ENCODE assay signal across 22 cellular contexts in the genomic region with DNA sequence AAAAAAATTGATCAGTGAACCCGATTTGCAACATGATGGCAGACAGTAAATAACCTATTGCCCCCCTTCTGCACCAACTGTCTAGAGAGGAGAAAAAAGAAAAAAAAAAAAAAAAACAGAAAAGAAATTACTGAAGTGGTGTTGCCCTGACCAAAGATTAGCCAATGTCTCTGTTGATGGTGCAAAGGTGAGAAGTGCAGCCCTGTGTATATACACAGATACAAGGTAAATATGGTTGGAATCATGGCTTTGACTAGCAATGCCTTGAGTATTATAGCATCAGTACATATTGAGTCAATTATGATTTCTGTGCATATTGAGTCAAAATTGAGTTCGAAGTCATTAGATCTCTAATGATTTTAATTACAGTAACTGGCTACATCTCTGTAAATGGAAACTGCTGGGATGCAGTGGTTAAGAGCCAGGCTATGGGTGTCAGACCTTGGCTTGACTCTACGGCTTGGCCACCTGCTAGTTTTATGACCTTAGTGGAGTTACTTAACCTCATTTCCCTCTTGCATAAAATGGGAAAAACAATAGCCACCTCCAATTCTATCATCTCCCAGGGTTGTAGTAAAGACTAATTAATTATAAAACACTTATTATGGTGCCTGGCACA. TPM values are rescaled to one million over a fixed set of nuclear protein-coding genes. Genes with fewer than 3 reads are reported as not detected.
"Had no signal": no experiment of that assay in that cellular context is flagged by ENCODE, and none has a peak within 500 bp of the region (broad histone marks: within the 10 kb centered on the region; RNA-seq: fewer than 3 reads in every experiment).

No MANE protein-coding gene starts in this region.

- H3K4me3 ChIP-seq: cardiac muscle cell, K562 had no signal

- H3K27me3 ChIP-seq: brain microvascular endothelial cell, cardiac muscle cell had no signal

- H3K36me3 ChIP-seq: brain microvascular endothelial cell, cardiac muscle cell had no signal

- DNase-seq: activated B cell treated with CpG ODN at 0.5 μM for 24 hours; activated CD4-positive, alpha-beta memory T cell treated with anti-CD3 and anti-CD28 coated beads, Interleukin-2, amount 10 ng/mL, durations not matched to agents 7 days and 5 days; activated CD4-positive, alpha-beta T cell treated with anti-CD3 and anti-CD28 coated beads for 1 hour; activated CD4-positive, alpha-beta T cell treated with anti-CD3 and anti-CD28 coated beads, Interleukin-2, amount 50 U/mL, for 1 hour; activated gamma-delta T cell; activated naive CD4-positive, alpha-beta T cell treated with anti-CD3 and anti-CD28 coated beads for 36 hours; activated T-cell treated with anti-CD3 and anti-CD28 coated beads for 4 hours; activated T-cell treated with anti-CD3 and anti-CD28 coated beads, Interleukin-2, amount 50 U/mL, for 48 hours; brain microvascular endothelial cell; Karpas-422; MM.1S; NCI-H146; NCI-H187 treated with DMSO at 0.1 percent for 48 hours; NCI-H2081 treated with DMSO at 0.1 percent for 48 hours; NCI-H446; NCI-H526; SIG-M5; T-helper 17 cell; T-helper 9 cell had no signal

- H3K27ac ChIP-seq: brain microvascular endothelial cell, cardiac muscle cell had no signal

RNA-seq across cellular contexts. Expression of gene EGLN3, which starts 51.0 kb away (rescaled TPM):
- total RNA-seq: OCI-LY7 had no signal
